ENCODE assay signal across 29 cellular contexts in the genomic region with DNA sequence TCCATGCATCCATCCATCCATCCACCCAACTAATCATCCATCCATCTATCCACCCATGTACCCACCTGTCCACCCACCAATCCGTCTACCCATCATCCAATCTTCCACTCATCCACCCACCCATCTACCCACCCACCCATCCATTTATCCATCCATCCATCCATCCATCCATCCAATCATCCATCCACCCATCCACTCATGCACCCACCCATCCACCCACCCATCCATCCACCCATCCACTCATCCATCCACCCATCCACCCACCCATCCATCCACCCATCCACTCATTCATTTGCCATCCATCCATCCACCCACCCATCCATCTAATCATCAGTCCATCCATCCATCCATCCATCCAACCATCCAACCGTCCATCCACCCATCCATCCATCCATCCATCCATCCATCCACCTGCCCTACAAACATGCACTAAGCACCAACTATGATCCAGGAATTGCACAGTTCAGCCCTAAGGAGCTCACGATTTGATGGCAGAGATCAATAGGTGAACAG. TPM values are rescaled to one million over a fixed set of nuclear protein-coding genes. Genes with fewer than 3 reads are reported as not detected.
DNase-seq lines count a peak whose midpoint lies in the region; ATAC-seq lines count a peak whose summit lies in the region.
"Had no signal": no experiment of that assay in that cellular context is flagged by ENCODE, and none has a peak within 500 bp of the region (broad histone marks: within the 10 kb centered on the region; RNA-seq: fewer than 3 reads in every experiment).

No MANE protein-coding gene starts in this region.

- H3K27me3 Mint-ChIP-seq in activated CD4-positive, alpha-beta memory T cell treated with anti-CD3 and anti-CD28 coated beads for 36 hours, result no peaks in the 10 kb centered on the region
- H3K27me3 Mint-ChIP-seq in activated CD4-positive, alpha-beta memory T cell treated with anti-CD3 and anti-CD28 coated beads, Interleukin-2, amount 10 ng/mL, durations not matched to agents 7 days and 5 days, result no peaks in the 10 kb centered on the region
- H3K27me3 Mint-ChIP-seq in T-cell (no peaks in the 10 kb centered on the region), memory B cell (peaks cover 5% of the 10 kb centered on the region)

- H3K4me1 Mint-ChIP-seq in activated CD4-positive, alpha-beta memory T cell treated with anti-CD3 and anti-CD28 coated beads for 36 hours (ENCODE audit: low read depth), result peaks cover 31% of the 10 kb centered on the region
- H3K4me1 Mint-ChIP-seq in activated CD4-positive, alpha-beta memory T cell treated with anti-CD3 and anti-CD28 coated beads, Interleukin-2, amount 10 ng/mL, durations not matched to agents 7 days and 5 days, result peaks cover 33% of the 10 kb centered on the region
- H3K4me1 Mint-ChIP-seq in T-cell (peaks cover 34 to 59% (median 51%) of the 10 kb centered on the region in 3 donors), memory B cell (peaks cover 18% of the 10 kb centered on the region)

- H3K27ac ChIP-seq in thymus (ENCODE audit: low read depth), result peak overlapping the region; percentile 22
- H3K27ac ChIP-seq: ascending aorta, cardiac muscle cell, coronary artery, left lung, SK-N-MC had no signal

- DNase-seq in activated CD4-positive, alpha-beta memory T cell treated with anti-CD3 and anti-CD28 coated beads for 36 hours, result no peak
- DNase-seq in activated CD4-positive, alpha-beta memory T cell treated with anti-CD3 and anti-CD28 coated beads, Interleukin-2, amount 10 ng/mL, durations not matched to agents 7 days and 5 days, result no peak
- no peak for DNase-seq in T-cell
- no peak for DNase-seq in memory B cell (ENCODE audit: low spot score in 2 of 2)
- DNase-seq in NAMALWA (ENCODE audit: low spot score), result no peak
- DNase-seq in DMS53 treated with DMSO at 0.1 percent for 48 hours (lab: John Stamatoyannopoulos, UW; ENCODE audit: unreplicated experiment), result no peak
- DNase-seq: activated gamma-delta T cell; activated T-cell treated with anti-CD3 and anti-CD28 coated beads, Interleukin-2, amount 50 U/mL, for 4 hours; DMS 273 treated with DMSO at 0.1 percent for 48 hours; effector CD8-positive, alpha-beta T cell; hypothalamus; KG1; MM.1S; NCI-H1417; NCI-H2029 treated with DMSO at 0.1 percent for 48 hours; NCI-H526; OCI-M1; stimulated activated naive B cell treated with anti-CD40 and anti-IgM and Interleukin-4, amounts not matched to agents 10 μg/mL and 1 μg/mL and 100 μg/mL, for 72 hours; substantia nigra; upper lobe of left lung had no signal

- no peaks in the 10 kb centered on the region for H3K9me3 ChIP-seq in thymus (ENCODE audit: control insufficient read depth)
- H3K9me3 ChIP-seq: ascending aorta, HAP-1, left lung, upper lobe of left lung had no signal

- H3K27ac Mint-ChIP-seq in activated CD4-positive, alpha-beta memory T cell treated with anti-CD3 and anti-CD28 coated beads for 36 hours, result peak overlapping the region; percentile 24
- no peak overlapping the region for H3K27ac Mint-ChIP-seq in activated CD4-positive, alpha-beta memory T cell treated with anti-CD3 and anti-CD28 coated beads, Interleukin-2, amount 10 ng/mL, durations not matched to agents 7 days and 5 days
- H3K27ac Mint-ChIP-seq in T-cell (peak overlapping the region; percentile 35 to 47), memory B cell (peak overlapping the region; percentile 66)

- H3K4me3 Mint-ChIP-seq in activated CD4-positive, alpha-beta memory T cell treated with anti-CD3 and anti-CD28 coated beads for 36 hours, result no peak overlapping the region
- no peak overlapping the region for H3K4me3 Mint-ChIP-seq in activated CD4-positive, alpha-beta memory T cell treated with anti-CD3 and anti-CD28 coated beads, Interleukin-2, amount 10 ng/mL, durations not matched to agents 7 days and 5 days
- no peak overlapping the region for H3K4me3 Mint-ChIP-seq in T-cell
- H3K4me3 Mint-ChIP-seq in memory B cell, result no peak overlapping the region
- H3K4me3 Mint-ChIP-seq: activated T-cell treated with anti-CD3 and anti-CD28 coated beads, Interleukin-2, amount 50 U/mL, for 4 hours; stimulated activated naive B cell treated with anti-CD40 and anti-IgM and Interleukin-4, amounts not matched to agents 10 μg/mL and 1 μg/mL and 100 μg/mL, for 72 hours had no signal

- WGBS in thymus, result 97% methylated on average over 3 of the region's 3 CpGs

- no peak overlapping the region for H3K4me3 ChIP-seq in thymus (ENCODE audit: low read length)
- H3K4me3 ChIP-seq: ascending aorta, cardiac muscle cell, coronary artery, GM12878, HAP-1, left lung, SK-N-MC, upper lobe of left lung had no signal

- H3K9me3 Mint-ChIP-seq in activated CD4-positive, alpha-beta memory T cell treated with anti-CD3 and anti-CD28 coated beads for 36 hours, result no peaks in the 10 kb centered on the region
- H3K9me3 Mint-ChIP-seq in activated CD4-positive, alpha-beta memory T cell treated with anti-CD3 and anti-CD28 coated beads, Interleukin-2, amount 10 ng/mL, durations not matched to agents 7 days and 5 days, result no peaks in the 10 kb centered on the region
- H3K9me3 Mint-ChIP-seq in T-cell, result peaks cover 0 to 3% (median 0%) of the 10 kb centered on the region in 3 donors
- peaks cover 2% of the 10 kb centered on the region for H3K9me3 Mint-ChIP-seq in memory B cell
- H3K9me3 Mint-ChIP-seq: activated T-cell treated with anti-CD3 and anti-CD28 coated beads, Interleukin-2, amount 50 U/mL, for 4 hours had no signal

- CTCF ChIA-PET in activated CD4-positive, alpha-beta memory T cell treated with anti-CD3 and anti-CD28 coated beads for 36 hours (lab: Charles Lee), result no interaction called here
- CTCF ChIA-PET in activated CD4-positive, alpha-beta memory T cell treated with anti-CD3 and anti-CD28 coated beads, Interleukin-2, amount 10 ng/mL, durations not matched to agents 7 days and 5 days (lab: Charles Lee), result no interaction called here
- CTCF ChIA-PET in T-cell (lab: Charles Lee), result no interaction called here

- no peaks in the 10 kb centered on the region for H3K36me3 ChIP-seq in thymus (ENCODE audit: control insufficient read depth, insufficient read depth)
- H3K36me3 ChIP-seq: ascending aorta, cardiac muscle cell, HAP-1, left lung, upper lobe of left lung had no signal

- POLR2A ChIA-PET in activated CD4-positive, alpha-beta memory T cell treated with anti-CD3 and anti-CD28 coated beads for 36 hours (lab: Charles Lee), result no interaction called here
- POLR2A ChIA-PET in activated CD4-positive, alpha-beta memory T cell treated with anti-CD3 and anti-CD28 coated beads, Interleukin-2, amount 10 ng/mL, durations not matched to agents 7 days and 5 days (lab: Charles Lee), result interaction anchor here (2.1 to 3.5 kb wide), 2 partner anchors 8 to 129 kb away, joined by 16 to 23 read pairs; no protein-coding TSS in a partner anchor
- POLR2A ChIA-PET in T-cell (lab: Charles Lee), result interaction anchor here (0.5 to 2.1 kb wide), 3 partner anchors 8 to 173 kb away, joined by 4 to 33 read pairs (median 8); no protein-coding TSS in a partner anchor

- H3K27me3 ChIP-seq in thymus (ENCODE audit: control insufficient read depth, insufficient read depth), result no peaks in the 10 kb centered on the region
- H3K27me3 ChIP-seq: ascending aorta, cardiac muscle cell, left lung, upper lobe of left lung had no signal

- intact Hi-C loops in activated CD4-positive, alpha-beta memory T cell treated with anti-CD3 and anti-CD28 coated beads for 36 hours (cut with micrococcal nuclease), result loop anchor here (5.0 kb wide), 1 partner anchor 79 kb away; no protein-coding TSS in a partner anchor

- peaks cover 36% of the 10 kb centered on the region for H3K4me1 ChIP-seq in thymus (ENCODE audit: control insufficient read depth, insufficient read depth, low read length)
- H3K4me1 ChIP-seq: ascending aorta, HAP-1, upper lobe of left lung had no signal

- H3K36me3 Mint-ChIP-seq in activated CD4-positive, alpha-beta memory T cell treated with anti-CD3 and anti-CD28 coated beads for 36 hours, result no peaks in the 10 kb centered on the region
- H3K36me3 Mint-ChIP-seq in activated CD4-positive, alpha-beta memory T cell treated with anti-CD3 and anti-CD28 coated beads, Interleukin-2, amount 10 ng/mL, durations not matched to agents 7 days and 5 days (ENCODE audit: low read depth), result no peaks in the 10 kb centered on the region
- H3K36me3 Mint-ChIP-seq in T-cell, result no peaks in the 10 kb centered on the region
- no peaks in the 10 kb centered on the region for H3K36me3 Mint-ChIP-seq in memory B cell
- H3K36me3 Mint-ChIP-seq: stimulated activated naive B cell treated with anti-CD40 and anti-IgM and Interleukin-4, amounts not matched to agents 10 μg/mL and 1 μg/mL and 100 μg/mL, for 72 hours had no signal

- no peak for ATAC-seq in T-cell (replicated peaks in 1 of 4)
- ATAC-seq in memory B cell (ENCODE audit: low read depth), result no peak
- ATAC-seq in activated CD4-positive, CD25-positive, alpha-beta regulatory T cell treated with anti-CD3 and anti-CD28 coated beads, Interleukin-2, amount 50 U/mL, for 24 hours, result no peak
- ATAC-seq: activated T-cell treated with anti-CD3 and anti-CD28 coated beads, Interleukin-2, amount 50 U/mL, for 4 hours; GM12878; left lung; stimulated activated naive B cell treated with anti-CD40 and anti-IgM and Interleukin-4, amounts not matched to agents 10 μg/mL and 1 μg/mL and 100 μg/mL, for 72 hours had no signal

RNA-seq across cellular contexts. Expression of gene MXD4, which starts 21.3 kb away (rescaled TPM):
- 1 to 10 TPM; 3.6 to 4.9 TPM for total RNA-seq in activated CD4-positive, alpha-beta memory T cell treated with anti-CD3 and anti-CD28 coated beads for 36 hours
- total RNA-seq in activated CD4-positive, alpha-beta memory T cell treated with anti-CD3 and anti-CD28 coated beads, Interleukin-2, amount 10 ng/mL, durations not matched to agents 7 days and 5 days, result 10 to 100 TPM; 26.9 to 29.6 TPM
- total RNA-seq in T-cell, result 100 to 1,000 TPM in 1 of 5 donors, 10 to 100 TPM in 4; 57.0 to 125 (median 78.2) TPM
- 72.7 TPM for polyA plus RNA-seq in thymus

RNA-seq across cellular contexts. Expression of gene HAUS3, which starts 41.3 kb away (rescaled TPM):
- 10 to 100 TPM; 20.2 to 20.3 TPM for total RNA-seq in activated CD4-positive, alpha-beta memory T cell treated with anti-CD3 and anti-CD28 coated beads for 36 hours
- total RNA-seq in activated CD4-positive, alpha-beta memory T cell treated with anti-CD3 and anti-CD28 coated beads, Interleukin-2, amount 10 ng/mL, durations not matched to agents 7 days and 5 days, result 10 to 100 TPM; 27.1 to 27.4 TPM
- total RNA-seq in T-cell, result 10 to 100 TPM; 29.3 to 94.0 (median 31.2) TPM
- polyA plus RNA-seq in thymus, result 26.6 TPM

RNA-seq across cellular contexts. Expression of gene POLN, which starts 41.3 kb away (rescaled TPM):
- total RNA-seq in activated CD4-positive, alpha-beta memory T cell treated with anti-CD3 and anti-CD28 coated beads for 36 hours, result 1 to 10 TPM; 2.7 to 4.0 TPM
- total RNA-seq in activated CD4-positive, alpha-beta memory T cell treated with anti-CD3 and anti-CD28 coated beads, Interleukin-2, amount 10 ng/mL, durations not matched to agents 7 days and 5 days, result 1 to 10 TPM; 3.3 to 4.0 TPM
- 1 to 10 TPM; 2.5 to 3.7 (median 2.7) TPM for total RNA-seq in T-cell
- 2.9 TPM for polyA plus RNA-seq in thymus

Comparison
In these comparisons a context has a peak if more than half of its experiments do, and no peak if none do; other contexts are left out.
1. RNA of gene MXD4, which starts 21.3 kb away (total RNA-seq): 57.0 to 125 TPM in T-cell and 26.9 to 29.6 TPM in activated CD4-positive, alpha-beta memory T cell treated with anti-CD3 and anti-CD28 coated beads, Interleukin-2, amount 10 ng/mL, durations not matched to agents 7 days and 5 days; 3.6 to 4.9 TPM in activated CD4-positive, alpha-beta memory T cell treated with anti-CD3 and anti-CD28 coated beads for 36 hours; every median in the first group is over 4 times any median in the second.